35 cellular contexts compared by ENCODE assay signal in the genomic region with DNA sequence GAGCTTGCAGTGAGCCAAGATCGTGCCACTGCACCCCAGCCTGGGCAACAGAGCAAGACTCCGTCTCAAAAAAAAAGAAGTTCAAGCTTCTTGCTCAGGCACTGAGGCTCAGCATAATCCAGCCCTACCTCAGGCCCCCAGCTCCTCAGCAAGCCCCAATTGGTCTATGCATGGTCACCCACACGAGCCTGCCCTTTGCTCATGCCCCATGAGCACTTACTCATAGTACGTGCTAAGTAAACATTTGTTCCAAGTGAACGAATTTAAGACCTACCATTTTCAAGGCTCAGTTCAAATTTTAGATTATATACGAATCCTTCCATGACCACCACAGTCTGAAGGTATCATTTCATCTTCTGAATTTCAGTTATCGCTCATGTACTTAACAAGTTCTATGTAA. TPM values are rescaled to one million over a fixed set of nuclear protein-coding genes. Genes with fewer than 3 reads are reported as not detected.
"Had no signal": no experiment of that assay in that cellular context is flagged by ENCODE, and none has a peak within 500 bp of the region (broad histone marks: within the 10 kb centered on the region; RNA-seq: fewer than 3 reads in every experiment).

No MANE protein-coding gene starts in this region.

- H3K9me3 ChIP-seq: Peyer's patch had no signal

- H3K36me3 ChIP-seq: brain microvascular endothelial cell, Peyer's patch had no signal

- H3K9me3 Mint-ChIP-seq: activated B cell treated with CpG ODN at 0.5 μM for 24 hours; activated CD4-positive, alpha-beta memory T cell treated with anti-CD3 and anti-CD28 coated beads, Interleukin-2, amount 10 ng/mL, durations not matched to agents 7 days and 5 days; activated naive CD8-positive, alpha-beta T cell treated with anti-CD3 and anti-CD28 coated beads for 36 hours had no signal

- H3K4me3 ChIP-seq: Peyer's patch had no signal

- H3K27me3 Mint-ChIP-seq: activated B cell treated with CpG ODN at 0.5 μM for 24 hours; activated naive CD8-positive, alpha-beta T cell treated with anti-CD3 and anti-CD28 coated beads for 36 hours had no signal

- H3K27me3 ChIP-seq: brain microvascular endothelial cell, Peyer's patch had no signal

- H3K4me1 Mint-ChIP-seq: activated B cell treated with CpG ODN at 0.5 μM for 24 hours; activated CD4-positive, alpha-beta memory T cell treated with anti-CD3 and anti-CD28 coated beads, Interleukin-2, amount 10 ng/mL, durations not matched to agents 7 days and 5 days; activated CD8-positive, alpha-beta memory T cell treated with anti-CD3 and anti-CD28 coated beads, Interleukin-2, amount 10 ng/mL, durations not matched to agents 7 days and 5 days; activated naive CD8-positive, alpha-beta T cell treated with anti-CD3 and anti-CD28 coated beads for 36 hours had no signal

- H3K27ac ChIP-seq: brain microvascular endothelial cell, KMS-11, Peyer's patch, VCaP had no signal

- ATAC-seq: activated CD8-positive, alpha-beta memory T cell treated with anti-CD3 and anti-CD28 coated beads, Interleukin-2, amount 10 ng/mL, durations not matched to agents 7 days and 5 days; PC-3 had no signal

- H3K9ac ChIP-seq: KMS-11 had no signal

- DNase-seq: activated B cell treated with CpG ODN at 0.5 μM for 24 hours; activated CD4-positive, alpha-beta memory T cell treated with anti-CD3 and anti-CD28 coated beads, Interleukin-2, amount 10 ng/mL, durations not matched to agents 7 days and 5 days; activated CD4-positive, alpha-beta T cell treated with anti-CD3 and anti-CD28 coated beads for 4 hours; activated CD4-positive, CD25-positive, alpha-beta regulatory T cell treated with anti-CD3 and anti-CD28 coated beads, Interleukin-2, amount 50 U/mL, for 72 hours; activated CD8-positive, alpha-beta memory T cell treated with anti-CD3 and anti-CD28 coated beads for 24 hours; activated CD8-positive, alpha-beta memory T cell treated with anti-CD3 and anti-CD28 coated beads, Interleukin-2, amount 10 ng/mL, durations not matched to agents 7 days and 5 days; activated CD8-positive, alpha-beta memory T cell treated with anti-CD3 and anti-CD28 coated beads, Interleukin-2, amount 50 U/mL, for 48 hours; activated effector memory CD4-positive, alpha-beta T cell treated with Interleukin-2 at 50 U/mL for 16 hours; activated naive CD4-positive, alpha-beta T cell treated with anti-CD3 and anti-CD28 coated beads, Interleukin-2, amount 50 U/mL, for 16 hours; activated naive CD8-positive, alpha-beta T cell treated with anti-CD3 and anti-CD28 coated beads for 36 hours; activated T-cell treated with anti-CD3 and anti-CD28 coated beads, Interleukin-2, amount 50 U/mL, for 48 hours; amniotic stem cell; aorta; brain microvascular endothelial cell; central memory CD4-positive, alpha-beta T cell; MM.1S; MV-4-11; NCI-H1092; NCI-H1436 treated with DMSO at 0.1 percent for 48 hours; NCI-H1694 treated with DMSO at 0.1 percent for 48 hours; NCI-H2029; NCI-H345; NCI-H524 treated with DMSO at 0.1 percent for 48 hours; NK-92 treated with Interleukin-12 subunit alpha and Interleukin-12 subunit beta, amount 100 ng/mL, for 24 hours; PC-3; Peyer's patch; Right ventricle myocardium superior; SW 1271; T-helper 1 cell; T-helper 2 cell; T-helper 9 cell had no signal

- H3K4me2 ChIP-seq: KMS-11 had no signal

- H3K4me3 Mint-ChIP-seq: activated B cell treated with CpG ODN at 0.5 μM for 24 hours; activated CD4-positive, alpha-beta memory T cell treated with anti-CD3 and anti-CD28 coated beads, Interleukin-2, amount 10 ng/mL, durations not matched to agents 7 days and 5 days; activated CD8-positive, alpha-beta memory T cell treated with anti-CD3 and anti-CD28 coated beads, Interleukin-2, amount 10 ng/mL, durations not matched to agents 7 days and 5 days; activated naive CD8-positive, alpha-beta T cell treated with anti-CD3 and anti-CD28 coated beads for 36 hours had no signal

- H3K36me3 Mint-ChIP-seq: activated CD8-positive, alpha-beta memory T cell treated with anti-CD3 and anti-CD28 coated beads, Interleukin-2, amount 10 ng/mL, durations not matched to agents 7 days and 5 days; activated naive CD8-positive, alpha-beta T cell treated with anti-CD3 and anti-CD28 coated beads for 36 hours had no signal

- H3K27ac Mint-ChIP-seq: activated B cell treated with CpG ODN at 0.5 μM for 24 hours; activated CD4-positive, alpha-beta memory T cell treated with anti-CD3 and anti-CD28 coated beads, Interleukin-2, amount 10 ng/mL, durations not matched to agents 7 days and 5 days; activated CD8-positive, alpha-beta memory T cell treated with anti-CD3 and anti-CD28 coated beads, Interleukin-2, amount 10 ng/mL, durations not matched to agents 7 days and 5 days; activated naive CD8-positive, alpha-beta T cell treated with anti-CD3 and anti-CD28 coated beads for 36 hours had no signal

RNA-seq across cellular contexts. Expression of a gene that starts 4.3 kb away (rescaled TPM):
- total RNA-seq: activated naive CD8-positive, alpha-beta T cell treated with anti-CD3 and anti-CD28 coated beads for 36 hours; Right ventricle myocardium superior had no signal

RNA-seq across cellular contexts. Expression of a gene that starts 16.5 kb away (rescaled TPM):
- total RNA-seq: activated B cell treated with CpG ODN at 0.5 μM for 24 hours; activated CD4-positive, alpha-beta memory T cell treated with anti-CD3 and anti-CD28 coated beads, Interleukin-2, amount 10 ng/mL, durations not matched to agents 7 days and 5 days; LHCN-M2; NCI-H460; PC-3; Right ventricle myocardium superior had no signal
